In genomic region chr20:30610044-30610693, GRCh38 we compare ENCODE assay signal across 21 cellular contexts.
DNase-seq lines count a peak whose midpoint lies in the region; ATAC-seq, FAIRE-seq and TF ChIP-seq lines count a peak whose summit lies in the region.
"Had no signal": no experiment of that assay in that cellular context is flagged by ENCODE, and none has a peak within 500 bp of the region (broad histone marks: within the 10 kb centered on the region; RNA-seq: fewer than 3 reads in every experiment).

No MANE protein-coding gene starts in this region.

- H3K36me3 ChIP-seq in liver (ENCODE audit: control insufficient read depth in 4 of 4, insufficient read depth in 3 of 4, low read depth in 1 of 4, low read length in 3 of 4) = no peaks in the 10 kb centered on the region
- no peaks in the 10 kb centered on the region for H3K36me3 ChIP-seq in HepG2 (replicated peaks in 1 of 2; ENCODE audit: control insufficient read depth in 1 of 2, insufficient read depth in 2 of 2, low read length in 2 of 2)
- no peaks in the 10 kb centered on the region for H3K36me3 ChIP-seq in adrenal gland (replicated peaks in 1 of 2)
- H3K36me3 ChIP-seq in ovary = no peaks in the 10 kb centered on the region
- no peaks in the 10 kb centered on the region for H3K36me3 ChIP-seq in Karpas-422 (ENCODE audit: insufficient read depth, low read length)
- H3K36me3 ChIP-seq: BLaER1 had no signal

- in situ Hi-C loops in HepG2 (cut with HindIII; ENCODE audit: extremely low pct_ligation_motif_present, low pct_unique_long_range_greater_than_20kb) = no loop called here

- H3K4me1 ChIP-seq in liver (ENCODE audit: control insufficient read depth in 4 of 4, insufficient read depth in 4 of 4, low read length in 3 of 4) (no peaks in the 10 kb centered on the region), HepG2 (ENCODE audit: insufficient read depth, low read length) (no peaks in the 10 kb centered on the region), adrenal gland (replicated peaks in 1 of 2) (no peaks in the 10 kb centered on the region), ovary (ENCODE audit: insufficient read depth) (no peaks in the 10 kb centered on the region), Karpas-422 (ENCODE audit: low read length) (no peaks in the 10 kb centered on the region)
- H3K4me1 ChIP-seq: BLaER1 had no signal

- ATAC-seq in HepG2 = no peak

- H3K9me3 ChIP-seq in liver (ENCODE audit: control insufficient read depth in 4 of 4, low read length in 3 of 4) (peaks cover 5 to 29% (median 11%) of the 10 kb centered on the region in 4 donors), HepG2 (ENCODE audit: low read length) (no peaks in the 10 kb centered on the region), adrenal gland (replicated peaks in 1 of 3) (no peaks in the 10 kb centered on the region), ovary (no peaks in the 10 kb centered on the region), Karpas-422 (ENCODE audit: low read length) (peaks cover 26% of the 10 kb centered on the region)

- no peak overlapping the region for H3K9ac ChIP-seq in liver (ENCODE audit: low read depth in 1 of 2, low read length in 2 of 2)
- H3K9ac ChIP-seq in HepG2 (ENCODE audit: insufficient read depth, low read depth, low read length) = no peak overlapping the region
- no peak overlapping the region for H3K9ac ChIP-seq in Karpas-422 (ENCODE audit: low read length)
- H3K9ac ChIP-seq: BLaER1 had no signal

- H2AFZ ChIP-seq in HepG2 (ENCODE audit: low read length) = no peak overlapping the region
- H2AFZ ChIP-seq in Karpas-422 (ENCODE audit: low read length) = no peak overlapping the region

- CTCF ChIA-PET in HepG2 (lab: Yijun Ruan, JAX; ENCODE audit: low intra/inter-chr PET ratio, low total read pairs) = no interaction called here

- H3K27ac ChIP-seq in liver (ENCODE audit: low read depth in 1 of 2, low read length in 2 of 2) (no peak overlapping the region), HepG2 (ENCODE audit: extremely low read length, insufficient read depth, low read length) (no peak overlapping the region), adrenal gland (no peak overlapping the region), ovary (no peak overlapping the region), Karpas-422 (ENCODE audit: low read length) (no peak overlapping the region)
- H3K27ac ChIP-seq: BLaER1 had no signal

- 55% methylated on average over 9 of the region's 9 CpGs for WGBS in liver
- 8% methylated on average over 9 of the region's 9 CpGs for WGBS in HepG2 (ENCODE audit: low lambda C conversion rate)
- WGBS in adrenal gland, 4 donors = 53 to 78% (median 59%) methylated on average over 9 of the region's 9 CpGs
- 37 to 61% (median 59%) methylated on average over 9 of the region's 9 CpGs for WGBS in ovary, 3 donors

- TF ChIP-seq POLR2A in HepG2 (IDR thresholded peaks at IDR 0.05; ENCODE audit: insufficient read depth in 1 of 2, low read depth in 2 of 2, low read length in 2 of 2) (no peak), adrenal gland (IDR thresholded peaks at IDR 0.05) (no peak), ovary (IDR thresholded peaks at IDR 0.05) (no peak)

- intact Hi-C loops in HepG2 (cut with micrococcal nuclease; ENCODE audit: unreplicated experiment) = no loop called here
- intact Hi-C loops in adrenal gland (cut with DNase I) = no loop called here
- intact Hi-C loops in ovary (cut with DNase I) = no loop called here

- H3K4me2 ChIP-seq in HepG2 (ENCODE audit: low read depth, low read length) (no peak overlapping the region), Karpas-422 (ENCODE audit: low read depth, low read length, poor library complexity, severe bottlenecking) (no peak overlapping the region)
- H3K4me2 ChIP-seq: BLaER1 had no signal

- H3K79me2 ChIP-seq in HepG2 (ENCODE audit: insufficient read depth, low read length) (no peaks in the 10 kb centered on the region), Karpas-422 (ENCODE audit: low read length) (no peaks in the 10 kb centered on the region)

- TF ChIP-seq CTCF in liver (IDR thresholded peaks at IDR 0.05; ENCODE audit: low read depth, low read length, missing input control) = no peak
- no peak for TF ChIP-seq CTCF in HepG2 (CRISPR knock-in tag; IDR thresholded peaks at IDR 0.05)
- no peak for TF ChIP-seq CTCF in adrenal gland (IDR thresholded peaks at IDR 0.05)
- no peak for TF ChIP-seq CTCF in ovary (IDR thresholded peaks at IDR 0.05)

- no peak for FAIRE-seq in HepG2 (lab: Jason Lieb, UNC)
- FAIRE-seq: G401.6, GM12892 had no signal

- H3K27me3 ChIP-seq in liver (ENCODE audit: control insufficient read depth in 4 of 4, insufficient read depth in 4 of 4, low read length in 3 of 4) = no peaks in the 10 kb centered on the region
- H3K27me3 ChIP-seq in HepG2 (ENCODE audit: control insufficient read depth in 1 of 2, insufficient read depth in 2 of 2, low read length in 2 of 2) = no peaks in the 10 kb centered on the region; a peak in 1 of 5 replicates
- H3K27me3 ChIP-seq in adrenal gland = no peaks in the 10 kb centered on the region
- H3K27me3 ChIP-seq in ovary = no peaks in the 10 kb centered on the region
- no peaks in the 10 kb centered on the region for H3K27me3 ChIP-seq in Karpas-422 (ENCODE audit: low read length)
- H3K27me3 ChIP-seq: BLaER1 had no signal

- POLR2A ChIA-PET in HepG2 (lab: Yijun Ruan, JAX) = no interaction called here

- H3K9me2 ChIP-seq in Karpas-422 (replicated peaks; ENCODE audit: insufficient read depth, low read length) = no peaks in the 10 kb centered on the region

- TF ChIP-seq RAD21 in liver (IDR thresholded peaks at IDR 0.05) (peak in 1 of 2 donors; percentile 4), HepG2 (CRISPR knock-in tag; IDR thresholded peaks at IDR 0.05) (no peak)

- H3K4me3 ChIP-seq in liver (ENCODE audit: low read depth in 1 of 3, low read length in 3 of 3) (no peak overlapping the region), HepG2 (replicated peaks in 1 of 3; ENCODE audit: insufficient read depth in 1 of 3, low read depth in 2 of 3, low read length in 3 of 3) (no peak overlapping the region), adrenal gland (no peak overlapping the region), ovary (no peak overlapping the region), Karpas-422 (ENCODE audit: low read length) (no peak overlapping the region)
- H3K4me3 ChIP-seq: BLaER1 had no signal

- H4K20me1 ChIP-seq in HepG2 (ENCODE audit: insufficient read depth, low read length) = no peaks in the 10 kb centered on the region
- no peaks in the 10 kb centered on the region for H4K20me1 ChIP-seq in Karpas-422 (ENCODE audit: insufficient read depth, low read depth, low read length)
- H4K20me1 ChIP-seq: BLaER1 had no signal

- DNase-seq in HepG2 (ENCODE audit: low spot score) (no peak), adrenal gland (peak in 6 of 7 donors; percentile 18 to 80 (median 61)), ovary (peak in 3 of 5 donors; percentile 37 to 67 (median 66)), NCI-H2081 treated with DMSO at 0.1 percent for 48 hours (lab: John Stamatoyannopoulos, UW) (no peak), DMS53 (lab: John Stamatoyannopoulos, UW) (no peak), Karpas-422 (no peak)
- DNase-seq: CD4-positive, alpha-beta T cell; DMS153; H9; HFFc6; KG1; MV-4-11; NCI-H1105 treated with DMSO at 0.1 percent for 48 hours; NCI-H2029 treated with DMSO at 0.1 percent for 48 hours; NCI-H2171; NCI-H345; SHP77 had no signal

- no TSS peak for BruUV-seq in HepG2 (replicated peaks; lab: Mats Ljungman, UMichigan)

- TF ChIP-seq EP300 in HepG2 (IDR thresholded peaks at IDR 0.05; ENCODE audit: low read depth in 2 of 2, low read length in 2 of 2) (no peak), HepG2 (CRISPR knock-in tag; IDR thresholded peaks at IDR 0.05; ENCODE audit: borderline replicate concordance) (no peak), ovary (IDR thresholded peaks at IDR 0.05) (no peak)

TF ChIP-seq in liver, 16 proteins besides CTCF, POLR2A, EP300 and RAD21:
- TF ChIP-seq YY1 (IDR thresholded peaks at IDR 0.05) (peak; percentile 14), EGR1 (IDR thresholded peaks at IDR 0.05; ENCODE audit: low read depth in 2 of 2) (no peak), HNF4G (IDR thresholded peaks at IDR 0.05) (no peak), NR2F2 (IDR thresholded peaks at IDR 0.05) (peak; percentile 72)

TF ChIP-seq in HepG2, 621 proteins besides CTCF, POLR2A, EP300 and RAD21 (continues in another document):
- no peak for TF ChIP-seq MEIS2 (CRISPR knock-in tag; IDR thresholded peaks at IDR 0.05)
- TF ChIP-seq, protein P1, sequence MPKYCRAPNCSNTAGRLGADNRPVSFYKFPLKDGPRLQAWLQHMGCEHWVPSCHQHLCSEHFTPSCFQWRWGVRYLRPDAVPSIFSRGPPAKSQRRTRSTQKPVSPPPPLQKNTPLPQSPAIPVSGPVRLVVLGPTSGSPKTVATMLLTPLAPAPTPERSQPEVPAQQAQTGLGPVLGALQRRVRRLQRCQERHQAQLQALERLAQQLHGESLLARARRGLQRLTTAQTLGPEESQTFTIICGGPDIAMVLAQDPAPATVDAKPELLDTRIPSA (CRISPR knock-in tag; IDR thresholded peaks at IDR 0.05; ENCODE audit: borderline replicate concordance) = no peak
- TF ChIP-seq MXD3 (CRISPR knock-in tag; IDR thresholded peaks at IDR 0.05) = no peak
- TF ChIP-seq, protein P2, sequence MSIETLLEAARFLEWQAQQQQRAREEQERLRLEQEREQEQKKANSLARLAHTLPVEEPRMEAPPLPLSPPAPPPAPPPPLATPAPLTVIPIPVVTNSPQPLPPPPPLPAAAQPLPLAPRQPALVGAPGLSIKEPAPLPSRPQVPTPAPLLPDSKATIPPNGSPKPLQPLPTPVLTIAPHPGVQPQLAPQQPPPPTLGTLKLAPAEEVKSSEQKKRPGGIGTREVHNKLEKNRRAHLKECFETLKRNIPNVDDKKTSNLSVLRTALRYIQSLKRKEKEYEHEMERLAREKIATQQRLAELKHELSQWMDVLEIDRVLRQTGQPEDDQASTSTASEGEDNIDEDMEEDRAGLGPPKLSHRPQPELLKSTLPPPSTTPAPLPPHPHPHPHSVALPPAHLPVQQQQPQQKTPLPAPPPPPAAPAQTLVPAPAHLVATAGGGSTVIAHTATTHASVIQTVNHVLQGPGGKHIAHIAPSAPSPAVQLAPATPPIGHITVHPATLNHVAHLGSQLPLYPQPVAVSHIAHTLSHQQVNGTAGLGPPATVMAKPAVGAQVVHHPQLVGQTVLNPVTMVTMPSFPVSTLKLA (IDR thresholded peaks at IDR 0.05) = no peak
- no peak for TF ChIP-seq FOXP1 (IDR thresholded peaks at IDR 0.05)
- TF ChIP-seq FOXP1 (CRISPR knock-in tag; IDR thresholded peaks at IDR 0.05) = no peak

Comparison
In these comparisons a context has a peak if more than half of its experiments do, and no peak if none do; other contexts are left out.
1. DNase-seq: peak in adrenal gland (6 of 7) and ovary (3 of 5); none in HepG2 (single experiment), NCI-H2081 treated with DMSO at 0.1 percent for 48 hours (single experiment), DMS53 (single experiment) and Karpas-422 (single experiment).